Comparison of ENCODE assay signal across 17 cellular contexts in genomic region chr5:17992296-17992695, GRCh38.
DNase-seq lines count a peak whose midpoint lies in the region; ATAC-seq, FAIRE-seq and TF ChIP-seq lines count a peak whose summit lies in the region.
"Had no signal": no experiment of that assay in that cellular context is flagged by ENCODE, and none has a peak within 500 bp of the region (broad histone marks: within the 10 kb centered on the region; RNA-seq: fewer than 3 reads in every experiment).

No MANE protein-coding gene starts in this region.

- H3K36me3 ChIP-seq in SU-DHL-6 (ENCODE audit: low read length) (no peaks in the 10 kb centered on the region), PC-3 (ENCODE audit: low read depth, low read length) (no peaks in the 10 kb centered on the region), tibial nerve (no peaks in the 10 kb centered on the region)
- H3K36me3 ChIP-seq: SJSA1 had no signal

- DNase-seq in HTR-8/SVneo (ENCODE audit: insufficient read length, low spot score): no peak
- DNase-seq in NCI-H146 treated with DMSO at 0.1 percent for 48 hours (lab: John Stamatoyannopoulos, UW; ENCODE audit: unreplicated experiment): peak; percentile 66
- DNase-seq in neural crest cell (ENCODE audit: low read depth, low spot score): no peak
- DNase-seq in PC-3: no peak
- no peak for DNase-seq in NCI-H526 treated with DMSO at 0.1 percent for 48 hours (lab: John Stamatoyannopoulos, UW)
- no peak for DNase-seq in tibial nerve (ENCODE audit: low spot score in 2 of 2)
- DNase-seq: CD4-positive, CD25-positive, alpha-beta regulatory T cell; DMS79 treated with DMSO at 0.1 percent for 48 hours; H9; HFFc6; Kasumi-1; OCI-M1; SW 1271 had no signal

- peaks cover 8% of the 10 kb centered on the region for H3K4me1 ChIP-seq in PC-3 (ENCODE audit: insufficient read depth, low read length)
- no peaks in the 10 kb centered on the region for H3K4me1 ChIP-seq in tibial nerve
- H3K4me1 ChIP-seq: SJSA1 had no signal

- TF ChIP-seq EP300 in tibial nerve (IDR thresholded peaks at IDR 0.05): no peak

- H2AFZ ChIP-seq in SU-DHL-6 (ENCODE audit: low read depth, low read length, severe bottlenecking) (peak overlapping the region; percentile 14), PC-3 (ENCODE audit: low read length) (no peak overlapping the region)

- H3K4me3 Mint-ChIP-seq in neural crest cell: no peak overlapping the region
- H3K4me3 Mint-ChIP-seq: CD4-positive, CD25-positive, alpha-beta regulatory T cell; H9; HFFc6 had no signal

- no peak for ATAC-seq in PC-3
- ATAC-seq: GM12878, Right ventricle myocardium inferior had no signal

- TF ChIP-seq CTCF in SU-DHL-6 (IDR thresholded peaks at IDR 0.05; ENCODE audit: insufficient read depth, low read length, poor library complexity, severe bottlenecking): no peak
- TF ChIP-seq CTCF in neural crest cell (conservative IDR thresholded peaks at IDR 0.05): no peak
- no peak for TF ChIP-seq CTCF in PC-3 (conservative IDR thresholded peaks at IDR 0.05; ENCODE audit: low read depth, low read length)
- TF ChIP-seq CTCF in tibial nerve (IDR thresholded peaks at IDR 0.05): no peak

- peak overlapping the region; percentile 62 for H3K27ac Mint-ChIP-seq in neural crest cell (ENCODE audit: unreplicated experiment)
- H3K27ac Mint-ChIP-seq: CD4-positive, CD25-positive, alpha-beta regulatory T cell; HFFc6 had no signal

- TF ChIP-seq POLR2A in tibial nerve (IDR thresholded peaks at IDR 0.05): no peak

- H3F3A ChIP-seq in SU-DHL-6 (ENCODE audit: insufficient read depth): no peaks in the 10 kb centered on the region
- no peaks in the 10 kb centered on the region for H3F3A ChIP-seq in PC-3 (ENCODE audit: low read length, unreplicated experiment)

- peak; percentile 4 for FAIRE-seq in HTR-8/SVneo (lab: Jason Lieb, UNC)
- FAIRE-seq: GM12878 had no signal

- H3K9ac ChIP-seq in SU-DHL-6 (ENCODE audit: low read length) (no peak overlapping the region), PC-3 (ENCODE audit: low read length) (no peak overlapping the region)

- H4K20me1 ChIP-seq in SU-DHL-6 (ENCODE audit: low read depth, low read length) (no peaks in the 10 kb centered on the region), PC-3 (ENCODE audit: low read length) (no peaks in the 10 kb centered on the region)

- H3K27me3 Mint-ChIP-seq in neural crest cell (ENCODE audit: low read depth): no peaks in the 10 kb centered on the region
- H3K27me3 Mint-ChIP-seq: CD4-positive, CD25-positive, alpha-beta regulatory T cell had no signal

- H3K36me3 Mint-ChIP-seq in neural crest cell (ENCODE audit: low read depth): no peaks in the 10 kb centered on the region
- H3K36me3 Mint-ChIP-seq: CD4-positive, CD25-positive, alpha-beta regulatory T cell had no signal

- intact Hi-C loops in PC-3 (cut with micrococcal nuclease): no loop called here

- CTCF ChIA-PET in PC-3 (lab: Charles Lee): no interaction called here

- H3K9me3 Mint-ChIP-seq in neural crest cell: no peaks in the 10 kb centered on the region
- H3K9me3 Mint-ChIP-seq: H9 had no signal

- POLR2A ChIA-PET in PC-3 (lab: Charles Lee; ENCODE audit: unreplicated experiment): no interaction called here

- H3K4me3 ChIP-seq in SU-DHL-6 (ENCODE audit: insufficient read depth, low read length, poor library complexity, severe bottlenecking) (no peak overlapping the region), PC-3 (ENCODE audit: low read length) (no peak overlapping the region), tibial nerve (no peak overlapping the region)
- H3K4me3 ChIP-seq: GM12878, SJSA1 had no signal

- H3K79me2 ChIP-seq in SU-DHL-6 (ENCODE audit: insufficient read depth, low read length): no peaks in the 10 kb centered on the region
- no peaks in the 10 kb centered on the region for H3K79me2 ChIP-seq in PC-3 (ENCODE audit: low read length)

- peaks cover 4% of the 10 kb centered on the region for H3K4me1 Mint-ChIP-seq in neural crest cell
- H3K4me1 Mint-ChIP-seq: CD4-positive, CD25-positive, alpha-beta regulatory T cell had no signal

- no peaks in the 10 kb centered on the region for H3K27me3 ChIP-seq in SU-DHL-6 (ENCODE audit: low read length)
- no peaks in the 10 kb centered on the region for H3K27me3 ChIP-seq in PC-3 (ENCODE audit: low read length)
- no peaks in the 10 kb centered on the region for H3K27me3 ChIP-seq in tibial nerve
- H3K27me3 ChIP-seq: SJSA1 had no signal

- H3K4me2 ChIP-seq in SU-DHL-6 (ENCODE audit: low read depth, low read length, poor library complexity, severe bottlenecking) (no peak overlapping the region), PC-3 (ENCODE audit: low read length) (no peak overlapping the region)

- no TSS peak for BruUV-seq in PC-3 (replicated peaks; lab: Mats Ljungman, UMichigan)

- H3K9me2 ChIP-seq in SU-DHL-6 (replicated peaks; ENCODE audit: insufficient read depth, low read length) (no peaks in the 10 kb centered on the region), PC-3 (replicated peaks; ENCODE audit: low read length) (no peaks in the 10 kb centered on the region)

- H3K27ac ChIP-seq in SU-DHL-6 (ENCODE audit: low read depth, low read length) (no peak overlapping the region), PC-3 (ENCODE audit: low read length) (no peak overlapping the region), tibial nerve (no peak overlapping the region)
- H3K27ac ChIP-seq: SJSA1 had no signal

- WGBS in tibial nerve, 2 donors: 52 to 54% methylated on average over 2 of the region's 2 CpGs

- H3K9me3 ChIP-seq in SU-DHL-6 (ENCODE audit: insufficient read depth, low read length) (no peaks in the 10 kb centered on the region), PC-3 (ENCODE audit: low read length) (no peaks in the 10 kb centered on the region), tibial nerve (no peaks in the 10 kb centered on the region)
- H3K9me3 ChIP-seq: SJSA1 had no signal
